In genomic region chr11:207213-208176, GRCh38 we compare ENCODE assay signal across 8 cellular contexts. TPM values are rescaled to one million over a fixed set of nuclear protein-coding genes. Genes with fewer than 3 reads are reported as not detected.
DNase-seq lines count a peak whose midpoint lies in the region; ATAC-seq and TF ChIP-seq lines count a peak whose summit lies in the region.

TSS of gene BET1L (minus strand) at chr11:207399. CDS start at chr11:207321, 78 bp downstream.
TSS of gene RIC8A (plus strand) at chr11:207708. CDS start at chr11:208855, 1,147 bp downstream.

- H3K18ac ChIP-seq in trophoblast cell (ENCODE audit: low read length): peak within 1 kb of the TSS; percentile 96

- peaks cover 37% of the 10 kb centered on the region for H3K79me2 ChIP-seq in trophoblast cell (ENCODE audit: control insufficient read depth, insufficient read depth, low read length, poor library complexity)

- in situ Hi-C loops in transverse colon (cut with MboI; ENCODE audit: low pct_ligation_motif_present in 1 of 4, low pct_unique_long_range_greater_than_20kb in 1 of 4, low sequenced_read_pairs in 3 of 4): no loop called here

- no peaks in the 10 kb centered on the region for H3K9me3 ChIP-seq in adipocyte (ENCODE audit: control insufficient read depth, low read length)
- H3K9me3 ChIP-seq in cardiac muscle cell (ENCODE audit: low read depth): no peaks in the 10 kb centered on the region
- no peaks in the 10 kb centered on the region for H3K9me3 ChIP-seq in trophoblast cell (ENCODE audit: insufficient read depth, low read depth, low read length)
- H3K9me3 ChIP-seq in transverse colon: no peaks in the 10 kb centered on the region

- H3K27me3 ChIP-seq in adipocyte (replicated peaks; ENCODE audit: control insufficient read depth, insufficient read depth, low read length) (no peaks in the 10 kb centered on the region), cardiac muscle cell (no peaks in the 10 kb centered on the region), trophoblast cell (ENCODE audit: insufficient read depth, low read length) (no peaks in the 10 kb centered on the region), transverse colon (no peaks in the 10 kb centered on the region)

- peak within 1 kb of the TSS; percentile 94 for H4K8ac ChIP-seq in trophoblast cell (ENCODE audit: low read depth, low read length)

- intact Hi-C loops in transverse colon (cut with DNase I; ENCODE audit: low total_unique reads): no loop called here

- peak within 1 kb of the TSS; percentile 96 for H3K27ac ChIP-seq in cardiac muscle cell
- peak within 1 kb of the TSS; percentile 99 for H3K27ac ChIP-seq in trophoblast cell (ENCODE audit: low read depth, low read length)
- peak within 1 kb of the TSS; percentile 96 to 100 (median 98) for H3K27ac ChIP-seq in transverse colon

- no CpG with 5 or more reads among the region's 90 CpGs for WGBS in trophoblast cell (ENCODE audit: extremely low coverage, insufficient coverage, insufficient read length)
- WGBS in transverse colon (ENCODE audit: low coverage in 1 of 2), 2 donors: 0 to 1% methylated on average over 1 to 84 of the region's 90 CpGs

- H2BK120ac ChIP-seq in trophoblast cell (ENCODE audit: insufficient read depth, low read length, poor library complexity): peak within 1 kb of the TSS; percentile 87

- peaks cover 57% of the 10 kb centered on the region for H3K36me3 ChIP-seq in adipocyte (ENCODE audit: control insufficient read depth, insufficient read depth, low read length, severe bottlenecking)
- H3K36me3 ChIP-seq in cardiac muscle cell: peaks cover 24% of the 10 kb centered on the region
- H3K36me3 ChIP-seq in trophoblast cell (ENCODE audit: control insufficient read depth in 1 of 2, insufficient read depth in 2 of 2, low read length in 2 of 2): peaks cover 59 to 64% of the 10 kb centered on the region in 2 experiments
- H3K36me3 ChIP-seq in transverse colon: peaks cover 0 to 15% (median 7%) of the 10 kb centered on the region in 4 donors

- H4K91ac ChIP-seq in trophoblast cell (ENCODE audit: low read depth, low read length): peak within 1 kb of the TSS; percentile 98

- H3K9ac ChIP-seq in adipocyte (ENCODE audit: low read length) (peak within 1 kb of the TSS; percentile 100), trophoblast cell (ENCODE audit: low read length) (peak within 1 kb of the TSS; percentile 98)

- peak within 1 kb of the TSS; percentile 90 for H2BK5ac ChIP-seq in trophoblast cell (ENCODE audit: low read depth, low read length, poor library complexity)

- H4K12ac ChIP-seq in trophoblast cell (ENCODE audit: low read depth, low read length): peak within 1 kb of the TSS; percentile 85

- ATAC-seq in HG02798 (IDR thresholded peaks at IDR 0.05; ENCODE audit: poor library complexity, unreplicated experiment): peak; percentile 85

- TF ChIP-seq CTCF in GM12875 (IDR thresholded peaks at IDR 0.05; ENCODE audit: borderline replicate concordance, insufficient read depth, low read depth, low read length): no peak
- no peak for TF ChIP-seq CTCF in cardiac muscle cell (IDR thresholded peaks at IDR 0.05; ENCODE audit: low read depth, low read length)
- peak in 1 of 5 experiments; percentile 25 for TF ChIP-seq CTCF in transverse colon (IDR thresholded peaks at IDR 0.05)

- peak; percentile 98 for TF ChIP-seq POLR2A in transverse colon (IDR thresholded peaks at IDR 0.05)

- no peak within 1 kb of the TSS for H3K23ac ChIP-seq in trophoblast cell (ENCODE audit: low read length)

- H3K4ac ChIP-seq in trophoblast cell (ENCODE audit: low read depth, low read length): peak within 1 kb of the TSS; percentile 99

- peak within 1 kb of the TSS; percentile 13 for H2BK12ac ChIP-seq in trophoblast cell (ENCODE audit: low read length)

- peaks cover 24% of the 10 kb centered on the region for H3K79me1 ChIP-seq in trophoblast cell (ENCODE audit: low read length)

- TF ChIP-seq EP300 in transverse colon (IDR thresholded peaks at IDR 0.05; ENCODE audit: low read depth): no peak

- H3K4me1 ChIP-seq in adipocyte (ENCODE audit: control insufficient read depth, insufficient read depth, low read length): peaks cover 52% of the 10 kb centered on the region
- no peaks in the 10 kb centered on the region for H3K4me1 ChIP-seq in cardiac muscle cell (ENCODE audit: low read depth)
- H3K4me1 ChIP-seq in trophoblast cell (ENCODE audit: control insufficient read depth in 1 of 2, insufficient read depth in 2 of 2, low read length in 2 of 2): peaks cover 20 to 33% of the 10 kb centered on the region in 2 experiments
- peaks cover 27 to 45% (median 35%) of the 10 kb centered on the region in 4 donors for H3K4me1 ChIP-seq in transverse colon

- H3K4me3 ChIP-seq in GM12875 (ENCODE audit: low read depth, low read length): peak within 1 kb of the TSS; percentile 98
- peak within 1 kb of the TSS; percentile 99 for H3K4me3 ChIP-seq in adipocyte (ENCODE audit: low read length)
- peak within 1 kb of the TSS; percentile 56 for H3K4me3 ChIP-seq in cardiac muscle cell
- peak within 1 kb of the TSS; percentile 97 for H3K4me3 ChIP-seq in trophoblast cell (ENCODE audit: low read depth, low read length)
- peak within 1 kb of the TSS; percentile 80 to 97 (median 96) for H3K4me3 ChIP-seq in transverse colon

- H2AK5ac ChIP-seq in trophoblast cell (ENCODE audit: low read length): peak within 1 kb of the TSS; percentile 93

- peak within 1 kb of the TSS; percentile 98 for H3K14ac ChIP-seq in trophoblast cell (ENCODE audit: low read length)

- peak within 1 kb of the TSS; percentile 92 for H3K4me2 ChIP-seq in trophoblast cell (ENCODE audit: low read length)

- DNase-seq in NCI-H1436 (lab: John Stamatoyannopoulos, UW) (peak; percentile 88), T follicular helper cell (ENCODE audit: low read depth) (peak; percentile 97), adipocyte (ENCODE audit: low read depth) (peak; percentile 98), cardiac muscle cell (ENCODE audit: low read depth in 1 of 2, low spot score in 1 of 2) (peak; percentile 97 to 98), trophoblast cell (peak; percentile 98 to 99), transverse colon (peak; percentile 97)

- peak within 1 kb of the TSS; percentile 75 for H2AFZ ChIP-seq in trophoblast cell (ENCODE audit: insufficient read depth, low read length, poor library complexity)

RNA-seq across cellular contexts. Expression of gene BET1L, which starts in this region (rescaled TPM):
- 26.8 and 30.6 TPM in 2 replicates for total RNA-seq in cardiac muscle cell
- polyA plus RNA-seq in cardiac muscle cell: 44.9 and 62.0 TPM in 2 replicates
- 45.4 and 47.1 TPM in 2 replicates for polyA plus RNA-seq in trophoblast cell (2013)
- 100 to 1,000 TPM in 1 of 4 donors, 10 to 100 TPM in 3; 31.8 to 111 (median 36.6) TPM for total RNA-seq in transverse colon

RNA-seq across cellular contexts. Expression of gene RIC8A, which starts in this region (rescaled TPM):
- total RNA-seq in cardiac muscle cell (84.3 and 102 TPM in 2 replicates), transverse colon (100 to 1,000 TPM in 2 of 4 donors, 10 to 100 TPM in 2; 59.2 to 145 (median 93.8) TPM)
- polyA plus RNA-seq in cardiac muscle cell: 75.6 and 81.5 TPM in 2 replicates
- polyA plus RNA-seq in trophoblast cell (2013): 90.3 and 95.7 TPM in 2 replicates

Comparison
In these comparisons a context has a peak if more than half of its experiments do, and no peak if none do; other contexts are left out.
1. Peak in every context shown above with its lines: DNase-seq, ATAC-seq, H3K4me3 ChIP-seq and H3K27ac ChIP-seq.